In genomic region chr22:39173050-39173706, GRCh38 we compare ENCODE assay signal across 12 cellular contexts. TPM values are rescaled to one million over a fixed set of nuclear protein-coding genes. Genes with fewer than 3 reads are reported as not detected.
DNase-seq lines count a peak whose midpoint lies in the region; ATAC-seq, FAIRE-seq and TF ChIP-seq lines count a peak whose summit lies in the region.
"Had no signal": no experiment of that assay in that cellular context is flagged by ENCODE, and none has a peak within 500 bp of the region (broad histone marks: within the 10 kb centered on the region; RNA-seq: fewer than 3 reads in every experiment).

No MANE protein-coding gene starts in this region.

- no peak for TF ChIP-seq CTCF in CD4-positive, alpha-beta T cell (IDR thresholded peaks at IDR 0.05)
- no peak for TF ChIP-seq CTCF in RWPE2 (IDR thresholded peaks at IDR 0.05; ENCODE audit: poor library complexity, severe bottlenecking)
- no peak for TF ChIP-seq CTCF in kidney (IDR thresholded peaks at IDR 0.05; ENCODE audit: borderline replicate concordance, extremely low read depth, insufficient read depth)

- peaks cover 56% of the 10 kb centered on the region for H3K4me1 Mint-ChIP-seq in CD4-positive, alpha-beta T cell (ENCODE audit: low read depth)

- H3K4me3 ChIP-seq in RWPE2 (ENCODE audit: severe bottlenecking) = no peak overlapping the region
- peak overlapping the region in 1 of 2 donors; percentile 33 for H3K4me3 ChIP-seq in kidney (ENCODE audit: low read length in 2 of 2)
- H3K4me3 ChIP-seq in rectal smooth muscle tissue (ENCODE audit: low read length) = no peak overlapping the region
- no peak overlapping the region for H3K4me3 ChIP-seq in MG63
- H3K4me3 ChIP-seq: tibial artery had no signal

- H3K27me3 ChIP-seq in CD4-positive, alpha-beta T cell (ENCODE audit: control insufficient read depth, insufficient read depth, low read length) = no peaks in the 10 kb centered on the region
- H3K27me3 ChIP-seq in RWPE2 (ENCODE audit: insufficient read depth, poor library complexity, severe bottlenecking) (no peaks in the 10 kb centered on the region), rectal smooth muscle tissue (ENCODE audit: control insufficient read depth, insufficient read depth, low read length) (no peaks in the 10 kb centered on the region), MG63 (no peaks in the 10 kb centered on the region)
- H3K27me3 ChIP-seq: tibial artery had no signal

- H3K27me3 Mint-ChIP-seq in CD4-positive, alpha-beta T cell = no peaks in the 10 kb centered on the region

- no peaks in the 10 kb centered on the region for H3K36me3 Mint-ChIP-seq in CD4-positive, alpha-beta T cell (ENCODE audit: low read depth)

- DNase-seq in CD4-positive, alpha-beta T cell = no peak
- no peak for DNase-seq in RWPE2 (ENCODE audit: low spot score)
- no peak for DNase-seq in kidney
- DNase-seq in MG63 = no peak
- DNase-seq in AML-193 (lab: John Stamatoyannopoulos, UW) = no peak
- DNase-seq in stimulated activated CD4-positive, alpha-beta T cell treated with anti-CD3 and anti-CD28 coated beads, Interleukin-15, amount 100 ng/mL, for 24 hours = no peak
- DNase-seq: activated gamma-delta T cell, NCI-H1092 treated with DMSO at 0.1 percent for 48 hours had no signal

- no peak for ATAC-seq in CD4-positive, alpha-beta T cell (ENCODE audit: poor library complexity)
- ATAC-seq in RWPE2 (ENCODE audit: low read depth) (no peak), HG03175 (IDR thresholded peaks at IDR 0.05; ENCODE audit: unreplicated experiment) (no peak)

- intact Hi-C loops in CD4-positive, alpha-beta T cell (cut with DNase I, micrococcal nuclease) = loop anchor here in 1 of 2 experiments (5.0 kb wide), 1 partner anchor 69 kb away; the partner anchor contains the start of gene PDGFB
- intact Hi-C loops in kidney (cut with DNase I) = no loop called here

- POLR2A ChIA-PET in CD4-positive, alpha-beta T cell (lab: Charles Lee) = interaction anchor here (0.6 to 9.2 kb wide), 9 partner anchors 20 to 871 kb away, joined by 3 to 163 read pairs (median 3); partner anchors contain the start of genes APOBEC3D and RPL3

- H3K9me3 ChIP-seq in CD4-positive, alpha-beta T cell (ENCODE audit: control insufficient read depth, low read length) = no peaks in the 10 kb centered on the region
- H3K9me3 ChIP-seq in RWPE2 (ENCODE audit: severe bottlenecking) = no peaks in the 10 kb centered on the region
- no peaks in the 10 kb centered on the region for H3K9me3 ChIP-seq in kidney (ENCODE audit: control insufficient read depth in 1 of 2, low read length in 2 of 2)
- H3K9me3 ChIP-seq in MG63 = no peaks in the 10 kb centered on the region
- H3K9me3 ChIP-seq: tibial artery had no signal

- CTCF ChIA-PET in CD4-positive, alpha-beta T cell (lab: Charles Lee) = interaction anchor here (1.1 to 4.6 kb wide), 3 partner anchors 138 to 145 kb away, joined by 4 to 43 read pairs (median 6); partner anchors contain the start of gene RPL3

- H3K9ac ChIP-seq in kidney (ENCODE audit: low read length in 2 of 2) = peak overlapping the region; percentile 19 to 72
- H3K9ac ChIP-seq in rectal smooth muscle tissue (ENCODE audit: low read length) = no peak overlapping the region

- no peaks in the 10 kb centered on the region for H3K9me3 Mint-ChIP-seq in CD4-positive, alpha-beta T cell

- FAIRE-seq in kidney (lab: Jason Lieb, UNC) = no peak
- FAIRE-seq: keratinocyte had no signal

- H3K27ac Mint-ChIP-seq in CD4-positive, alpha-beta T cell = peak overlapping the region; percentile 95

- peak overlapping the region; percentile 74 for H3K27ac ChIP-seq in CD4-positive, alpha-beta T cell (ENCODE audit: low read depth, low read length)
- peak overlapping the region; percentile 96 for H3K27ac ChIP-seq in RWPE2 (ENCODE audit: poor library complexity, severe bottlenecking)
- H3K27ac ChIP-seq in kidney (ENCODE audit: low read depth in 2 of 2, low read length in 2 of 2) = peak overlapping the region; percentile 85 to 97
- H3K27ac ChIP-seq in rectal smooth muscle tissue (ENCODE audit: low read depth, low read length) = peak overlapping the region; percentile 62

- H3K4me1 ChIP-seq in RWPE2 (ENCODE audit: insufficient read depth, poor library complexity, severe bottlenecking) = peaks cover 52% of the 10 kb centered on the region
- peaks cover 39 to 56% of the 10 kb centered on the region in 2 donors for H3K4me1 ChIP-seq in kidney (ENCODE audit: control insufficient read depth in 1 of 2, insufficient read depth in 1 of 2, low read depth in 1 of 2, low read length in 2 of 2)
- H3K4me1 ChIP-seq in rectal smooth muscle tissue (ENCODE audit: control insufficient read depth, insufficient read depth, low read length) = peaks cover 24% of the 10 kb centered on the region

- H3K36me3 ChIP-seq in RWPE2 (ENCODE audit: low read depth) = no peaks in the 10 kb centered on the region
- H3K36me3 ChIP-seq in kidney (ENCODE audit: control insufficient read depth in 1 of 2, insufficient read depth in 2 of 2, low read length in 2 of 2) = no peaks in the 10 kb centered on the region
- H3K36me3 ChIP-seq in rectal smooth muscle tissue (ENCODE audit: control insufficient read depth, insufficient read depth, low read length) = no peaks in the 10 kb centered on the region
- H3K36me3 ChIP-seq in MG63 = no peaks in the 10 kb centered on the region
- H3K36me3 ChIP-seq: tibial artery had no signal

- H3K4me3 Mint-ChIP-seq in CD4-positive, alpha-beta T cell = no peak overlapping the region

RNA-seq across cellular contexts. Expression of gene CBX7, which starts 20.7 kb away (rescaled TPM):
- total RNA-seq in CD4-positive, alpha-beta T cell = 10 to 100 TPM; 48.6 to 49.1 TPM
- total RNA-seq in kidney = 65.2 TPM
- polyA plus RNA-seq in kidney (ENCODE audit: insufficient read depth, low read depth, low replicate concordance) = 39.3 TPM
- total RNA-seq in MG63 (2014; rRNA removed; shearing (Covaris generic); ENCODE audit: low replicate concordance) = 7.9 and 13.6 TPM in 2 replicates
